ENCODE assay signal across 8 cellular contexts in the genomic region with DNA sequence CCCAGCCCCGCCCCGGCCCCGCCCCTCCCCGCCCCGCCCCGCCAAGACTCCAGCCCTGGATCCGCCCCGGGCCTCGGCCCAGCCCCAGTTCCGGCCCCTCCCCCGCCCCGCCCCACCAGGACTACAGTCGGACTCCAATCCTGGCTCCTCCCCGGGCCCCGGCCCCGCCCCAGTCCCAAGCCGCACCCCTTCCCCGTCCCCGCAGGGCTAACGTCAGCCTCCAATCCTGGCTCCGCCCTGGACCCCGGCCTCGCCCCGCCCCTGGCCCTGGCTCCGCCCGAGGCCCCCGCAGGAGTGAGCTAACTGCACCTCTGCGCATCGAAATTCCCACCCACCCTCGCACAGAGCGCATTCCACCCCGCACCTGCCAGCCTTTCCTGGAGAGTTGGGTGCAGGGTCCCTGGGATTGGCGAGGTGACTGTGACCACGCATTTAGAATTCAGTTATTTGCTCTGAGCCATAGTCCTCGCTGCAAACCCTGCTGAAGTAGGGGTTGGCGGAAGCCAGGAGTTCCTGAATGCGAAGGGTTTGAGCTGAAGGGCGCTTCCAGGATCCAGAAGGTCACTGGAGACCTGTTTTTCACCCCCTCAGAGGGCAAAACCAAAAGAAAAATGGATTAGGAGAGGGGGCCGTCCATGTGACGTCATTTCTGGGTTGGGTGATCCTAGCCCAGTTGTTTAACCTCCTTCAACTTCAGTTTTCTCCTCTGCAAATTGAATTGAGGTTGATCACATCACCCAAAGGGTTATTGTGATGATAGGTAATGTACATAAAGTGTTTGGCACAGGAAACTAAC. TPM values are rescaled to one million over a fixed set of nuclear protein-coding genes. Genes with fewer than 3 reads are reported as not detected.
DNase-seq lines count a peak whose midpoint lies in the region; ATAC-seq, FAIRE-seq and TF ChIP-seq lines count a peak whose summit lies in the region.

No MANE protein-coding gene starts in this region.

- H3K4me1 ChIP-seq in H1 (replicated peaks in 1 of 4; ENCODE audit: control insufficient read depth in 3 of 4, insufficient read depth in 4 of 4, low read length in 3 of 4), result peaks cover 12 to 50% (median 33%) of the 10 kb centered on the region in 4 experiments

- no peaks in the 10 kb centered on the region; a peak in 1 of 4 replicates for H3K9me3 ChIP-seq in H1 (ENCODE audit: insufficient read depth in 2 of 2, low read depth in 1 of 2, low read length in 1 of 2)

- H4K8ac ChIP-seq in H1 (ENCODE audit: extremely low read depth, insufficient read depth, low read length), result peak overlapping the region; percentile 72; the same call in 1 of the 2 replicates

- peaks cover 5 to 12% (median 6%) of the 10 kb centered on the region in 4 experiments; a peak in 4 of 8 replicates for H3K36me3 ChIP-seq in H1 (ENCODE audit: control insufficient read depth in 2 of 4, insufficient read depth in 4 of 4, low read length in 3 of 4)

- H3K9me3 Mint-ChIP-seq in activated CD8-positive, alpha-beta memory T cell treated with anti-CD3 and anti-CD28 coated beads, Interleukin-2, amount 10 ng/mL, durations not matched to agents 7 days and 5 days (ENCODE audit: low read depth), result no peaks in the 10 kb centered on the region

- peak overlapping the region in 1 of 4 experiments; percentile 22; a peak in 1 of 7 replicates for H3K9ac ChIP-seq in H1 (replicated peaks in 1 of 4; ENCODE audit: extremely low read depth in 1 of 4, low read depth in 3 of 4, low read length in 3 of 4)

- no peak for TF ChIP-seq CTCF in GM20000 (IDR thresholded peaks at IDR 0.05; ENCODE audit: extremely low read depth, missing control alignments)
- TF ChIP-seq CTCF in H1 (IDR thresholded peaks at IDR 0.05; ENCODE audit: control extremely low read depth in 1 of 3, insufficient read depth in 1 of 3, low read depth in 1 of 3, low read length in 3 of 3), result no peak

- H3K23ac ChIP-seq in H1 (ENCODE audit: insufficient read length), result no peak overlapping the region

- POLR2A ChIA-PET in H1 (lab: Charles Lee; ENCODE audit: partially characterized antibody), result interaction anchor here (0.9 to 5.1 kb wide), 8 partner anchors 9 to 162 kb away, joined by 3 to 39 read pairs (median 10); partner anchors contain the start of genes ATP1A2, DCAF8 and KCNJ9

- H2BK12ac ChIP-seq in H1 (ENCODE audit: low read depth, low read length), result peak overlapping the region; percentile 93

- H3K79me2 ChIP-seq in H1 (ENCODE audit: control insufficient read depth in 1 of 2, insufficient read depth in 2 of 2, low read length in 2 of 2), result peaks cover 0 to 36% of the 10 kb centered on the region in 2 experiments; a peak in 2 of 4 replicates

- FAIRE-seq in H1 (lab: Jason Lieb, UNC), result peak; percentile 36

- H3K27me3 ChIP-seq in H1 (replicated peaks in 1 of 4; ENCODE audit: control insufficient read depth in 3 of 4, extremely low read depth in 1 of 4, insufficient read depth in 3 of 4, low read length in 3 of 4), result no peaks in the 10 kb centered on the region

- DNase-seq in CMK (ENCODE audit: low read depth), result peak; percentile 77
- peak; percentile 99 for DNase-seq in GM20000 (ENCODE audit: low spot score)
- peak; percentile 65 for DNase-seq in HS-5 (ENCODE audit: low read depth)
- peak; percentile 70 to 88 for DNase-seq in NOMO-1 (lab: John Stamatoyannopoulos, UW; ENCODE audit: unreplicated experiment in 2 of 2)
- DNase-seq in activated CD8-positive, alpha-beta memory T cell treated with anti-CD3 and anti-CD28 coated beads, Interleukin-2, amount 10 ng/mL, durations not matched to agents 7 days and 5 days, result peak; percentile 99
- peak; percentile 81 to 99 for DNase-seq in H1 (ENCODE audit: low read depth in 1 of 2, low spot score in 2 of 2)
- peak; percentile 99 for DNase-seq in mesenteric fat pad (ENCODE audit: low spot score)
- DNase-seq in stimulated activated CD8-positive, alpha-beta memory T cell treated with anti-CD3 and anti-CD28 coated beads, Interleukin-12 subunit alpha, Interleukin-12 subunit beta, amount 100 ng/mL, for 4 hours (ENCODE audit: low read depth), result peak; percentile 97

- CTCF ChIA-PET in activated CD8-positive, alpha-beta memory T cell treated with anti-CD3 and anti-CD28 coated beads, Interleukin-2, amount 10 ng/mL, durations not matched to agents 7 days and 5 days (lab: Charles Lee), result interaction anchor here (1.1 to 5.0 kb wide), 6 partner anchors 9 to 277 kb away, joined by 3 to 115 read pairs (median 6); partner anchors contain the start of gene KCNJ9
- CTCF ChIA-PET in H1 (lab: Charles Lee; ENCODE audit: partially characterized antibody), result interaction anchor here (0.9 to 50.1 kb wide), 7 partner anchors 10 to 153 kb away, joined by 3 to 1874 read pairs (median 6); partner anchors contain the start of genes KCNJ10 and KCNJ9

- no peak for TF ChIP-seq POLR2A in H1 (IDR thresholded peaks at IDR 0.05; ENCODE audit: control extremely low read depth in 1 of 2, low read depth in 2 of 2, low read length in 2 of 2)

- peak overlapping the region; percentile 34 for H4K91ac ChIP-seq in H1 (replicated peaks; ENCODE audit: insufficient read length, low read length)

- H2BK15ac ChIP-seq in H1 (ENCODE audit: low read length), result peak overlapping the region; percentile 33; the same call in 1 of the 2 replicates

- no peaks in the 10 kb centered on the region for H4K20me1 ChIP-seq in H1 (replicated peaks in 1 of 2; ENCODE audit: control insufficient read depth in 1 of 2, insufficient read depth in 2 of 2, low read length in 2 of 2)

- peaks cover 14% of the 10 kb centered on the region for H3K79me1 ChIP-seq in H1 (ENCODE audit: low read depth, low read length)

- H3K27ac ChIP-seq in H1 (ENCODE audit: low read depth, low read length), result peak overlapping the region; percentile 21; the same call in 1 of the 2 replicates

- H3K23me2 ChIP-seq in H1 (ENCODE audit: low read depth, low read length), result peaks cover 19% of the 10 kb centered on the region

- peak overlapping the region; percentile 47 for H3K4ac ChIP-seq in H1 (replicated peaks; ENCODE audit: insufficient read length, low read depth, low read length)

- H2AK5ac ChIP-seq in H1 (ENCODE audit: low read depth, low read length), result no peak overlapping the region

- peak overlapping the region; percentile 71 to 83 for H3K4me2 ChIP-seq in H1 (ENCODE audit: insufficient read depth in 1 of 2, low read depth in 2 of 2, low read length in 2 of 2)

- peak overlapping the region; percentile 22 for H2BK120ac ChIP-seq in H1 (replicated peaks; ENCODE audit: low read depth, low read length)

- no peak overlapping the region for H3K56ac ChIP-seq in H1 (replicated peaks; ENCODE audit: insufficient read length, low read depth, low read length)

- H2BK20ac ChIP-seq in H1 (ENCODE audit: low read length), result no peak overlapping the region

- H3K4me3 Mint-ChIP-seq in activated CD8-positive, alpha-beta memory T cell treated with anti-CD3 and anti-CD28 coated beads, Interleukin-2, amount 10 ng/mL, durations not matched to agents 7 days and 5 days, result peak overlapping the region; percentile 70

- peak overlapping the region; percentile 75; the same call in 1 of the 2 replicates for H2AFZ ChIP-seq in H1 (ENCODE audit: low read length)

- 23% methylated on average over 13 of the region's 40 CpGs; no CpG with 5 or more reads in 1 of the 2 experiments for WGBS in H1 (ENCODE audit: extremely low coverage in 1 of 2, insufficient coverage in 1 of 2, insufficient read length in 1 of 2, insufficient replicate concordance in 2 of 2, low coverage in 1 of 2, low lambda C conversion rate in 2 of 2, missing lambda C conversion rate in 1 of 2), 2 experiments

- TF ChIP-seq RAD21 in H1 (IDR thresholded peaks at IDR 0.05 in 1 of 2, conservative IDR thresholded peaks at IDR 0.05 in 1 of 2; ENCODE audit: low read depth in 2 of 2, low read length in 2 of 2), result 0 out of 4 replicates have a peak, but pooled peaks of 1 of the 2 experiments have one; percentile 3

- 0 out of 2 replicates have a peak overlapping the region, but pooled peaks have one; percentile 38 for H3K18ac ChIP-seq in H1 (ENCODE audit: extremely low read depth, low read length)

- H2BK5ac ChIP-seq in H1 (ENCODE audit: low read depth, low read length), result peak overlapping the region; percentile 10; the same call in 1 of the 2 replicates

- no peak overlapping the region for H3K14ac ChIP-seq in H1 (ENCODE audit: insufficient read length)

- peaks cover 38% of the 10 kb centered on the region for H3K4me1 Mint-ChIP-seq in activated CD8-positive, alpha-beta memory T cell treated with anti-CD3 and anti-CD28 coated beads, Interleukin-2, amount 10 ng/mL, durations not matched to agents 7 days and 5 days

- TF ChIP-seq EP300 in H1 (IDR thresholded peaks at IDR 0.05; ENCODE audit: borderline replicate concordance in 1 of 2, low read depth in 2 of 2, low read length in 2 of 2), result no peak

- peak overlapping the region; percentile 33 to 56 (median 50); a peak in 7 of 8 replicates for H3K4me3 ChIP-seq in H1 (ENCODE audit: extremely low read depth in 1 of 4, insufficient read depth in 2 of 4, low read depth in 3 of 4, low read length in 4 of 4)

- peak overlapping the region; percentile 13 for H4K5ac ChIP-seq in H1 (ENCODE audit: insufficient read length, low read depth, low read length)

- no peaks in the 10 kb centered on the region for H3K27me3 Mint-ChIP-seq in activated CD8-positive, alpha-beta memory T cell treated with anti-CD3 and anti-CD28 coated beads, Interleukin-2, amount 10 ng/mL, durations not matched to agents 7 days and 5 days

- ATAC-seq in activated CD8-positive, alpha-beta memory T cell treated with anti-CD3 and anti-CD28 coated beads, Interleukin-2, amount 10 ng/mL, durations not matched to agents 7 days and 5 days, result peak; percentile 89

- H3K27ac Mint-ChIP-seq in activated CD8-positive, alpha-beta memory T cell treated with anti-CD3 and anti-CD28 coated beads, Interleukin-2, amount 10 ng/mL, durations not matched to agents 7 days and 5 days, result peak overlapping the region; percentile 84

- peaks cover 4% of the 10 kb centered on the region for H3K36me3 Mint-ChIP-seq in activated CD8-positive, alpha-beta memory T cell treated with anti-CD3 and anti-CD28 coated beads, Interleukin-2, amount 10 ng/mL, durations not matched to agents 7 days and 5 days

RNA-seq across cellular contexts. Expression of gene IGSF8, which starts 0.6 kb away (rescaled TPM):
- 10 to 100 TPM; 30.9 to 35.0 TPM for total RNA-seq in activated CD8-positive, alpha-beta memory T cell treated with anti-CD3 and anti-CD28 coated beads, Interleukin-2, amount 10 ng/mL, durations not matched to agents 7 days and 5 days
- 69.6 and 71.2 TPM in 2 replicates for total RNA-seq in H1 (2021; fragmentation: NEBNext Ultra II Directional; extraction: Animal tissue kit (Norgen Biotek cat#: 25700))
- 132 and 166 TPM in 2 replicates for polyA plus RNA-seq in H1 (2011; rRNA removed)
- 103 TPM for polyA plus RNA-seq in H1 (2011; cell fraction: cytosol; rRNA removed)
- 322 TPM for polyA plus RNA-seq in H1 (2011; cell fraction: nucleus; rRNA removed)
- polyA plus RNA-seq in H1 (2012, experiment 1 of 2), result 55.1 to 95.1 TPM (median 90.2 TPM) in 4 replicates
- polyA plus RNA-seq in H1 (2012, experiment 2 of 2), result 79.5 TPM
- polyA plus RNA-seq in H1 (2013, experiment 1 of 2), result 88.6 TPM
- 77.7 TPM for polyA plus RNA-seq in H1 (2013, experiment 2 of 2)
- 34.3 and 46.3 TPM in 2 replicates for polyA minus RNA-seq in H1 (2011; rRNA and poly(A)+ RNA removed)
- 47.9 TPM for polyA minus RNA-seq in H1 (2011; cell fraction: cytosol; rRNA and poly(A)+ RNA removed)
- 57.2 TPM for polyA minus RNA-seq in H1 (2011; cell fraction: nucleus; rRNA and poly(A)+ RNA removed)
- total RNA-seq in mesenteric fat pad, result 20.4 TPM

RNA-seq across cellular contexts. Expression of gene ATP1A2, which starts 16.5 kb away (rescaled TPM):
- not detected for total RNA-seq in activated CD8-positive, alpha-beta memory T cell treated with anti-CD3 and anti-CD28 coated beads, Interleukin-2, amount 10 ng/mL, durations not matched to agents 7 days and 5 days
- total RNA-seq in H1 (2021; fragmentation: NEBNext Ultra II Directional; extraction: Animal tissue kit (Norgen Biotek cat#: 25700)), result 34.8 and 39.7 TPM in 2 replicates
- polyA plus RNA-seq in H1 (2011; rRNA removed), result 40.8 and 54.2 TPM in 2 replicates
- 60.3 TPM for polyA plus RNA-seq in H1 (2011; cell fraction: cytosol; rRNA removed)
- 193 TPM for polyA plus RNA-seq in H1 (2011; cell fraction: nucleus; rRNA removed)
- 41.3 to 57.9 TPM (median 44.4 TPM) in 4 replicates for polyA plus RNA-seq in H1 (2012, experiment 1 of 2)
- 14.0 TPM for polyA plus RNA-seq in H1 (2012, experiment 2 of 2)
- 23.7 TPM for polyA plus RNA-seq in H1 (2013, experiment 1 of 2)
- 22.3 TPM for polyA plus RNA-seq in H1 (2013, experiment 2 of 2)
- 103 and 110 TPM in 2 replicates for polyA minus RNA-seq in H1 (2011; rRNA and poly(A)+ RNA removed)
- polyA minus RNA-seq in H1 (2011; cell fraction: cytosol; rRNA and poly(A)+ RNA removed), result 45.0 TPM
- polyA minus RNA-seq in H1 (2011; cell fraction: nucleus; rRNA and poly(A)+ RNA removed), result 77.4 TPM
- total RNA-seq in mesenteric fat pad, result 31.2 TPM

RNA-seq across cellular contexts. Expression of gene KCNJ9, which starts 17.7 kb away (rescaled TPM):
- total RNA-seq in activated CD8-positive, alpha-beta memory T cell treated with anti-CD3 and anti-CD28 coated beads, Interleukin-2, amount 10 ng/mL, durations not matched to agents 7 days and 5 days, result not detected
- total RNA-seq in H1 (2021; fragmentation: NEBNext Ultra II Directional; extraction: Animal tissue kit (Norgen Biotek cat#: 25700)), result 0.08 and 0.13 TPM in 2 replicates
- polyA plus RNA-seq in H1 (2011; rRNA removed), result 0.02 and 0.11 TPM in 2 replicates
- 0.08 TPM for polyA plus RNA-seq in H1 (2011; cell fraction: cytosol; rRNA removed)
- polyA plus RNA-seq in H1 (2011; cell fraction: nucleus; rRNA removed), result 0.14 TPM
- polyA plus RNA-seq in H1 (2012, experiment 1 of 2), result 0.10 to 0.19 TPM (median 0.12 TPM) in 3 of 4 replicates, not detected in the other
- 0.03 TPM for polyA plus RNA-seq in H1 (2012, experiment 2 of 2)
- 0.02 TPM for polyA plus RNA-seq in H1 (2013, experiment 1 of 2)
- polyA plus RNA-seq in H1 (2013, experiment 2 of 2), result 0.04 TPM
- polyA minus RNA-seq in H1 (2011; rRNA and poly(A)+ RNA removed), result 0.13 TPM in 1 of 2 replicates, not detected in the other
- polyA minus RNA-seq in H1 (2011; cell fraction: cytosol; rRNA and poly(A)+ RNA removed), result not detected
- polyA minus RNA-seq in H1 (2011; cell fraction: nucleus; rRNA and poly(A)+ RNA removed), result not detected
- total RNA-seq in mesenteric fat pad, result not detected

RNA-seq across cellular contexts. Expression of gene KCNJ10, which starts 29.1 kb away (rescaled TPM):
- total RNA-seq in activated CD8-positive, alpha-beta memory T cell treated with anti-CD3 and anti-CD28 coated beads, Interleukin-2, amount 10 ng/mL, durations not matched to agents 7 days and 5 days, result not detected
- 2.2 and 2.4 TPM in 2 replicates for total RNA-seq in H1 (2021; fragmentation: NEBNext Ultra II Directional; extraction: Animal tissue kit (Norgen Biotek cat#: 25700))
- polyA plus RNA-seq in H1 (2011; rRNA removed), result 1.7 and 3.5 TPM in 2 replicates
- 1.5 TPM for polyA plus RNA-seq in H1 (2011; cell fraction: cytosol; rRNA removed)
- polyA plus RNA-seq in H1 (2011; cell fraction: nucleus; rRNA removed), result 4.7 TPM
- polyA plus RNA-seq in H1 (2012, experiment 1 of 2), result 1.1 to 1.8 TPM (median 1.4 TPM) in 4 replicates
- polyA plus RNA-seq in H1 (2012, experiment 2 of 2), result 0.59 TPM
- polyA plus RNA-seq in H1 (2013, experiment 1 of 2), result 1.5 TPM
- polyA plus RNA-seq in H1 (2013, experiment 2 of 2), result 1.2 TPM
- polyA minus RNA-seq in H1 (2011; rRNA and poly(A)+ RNA removed), result 3.5 and 3.7 TPM in 2 replicates
- 0.73 TPM for polyA minus RNA-seq in H1 (2011; cell fraction: cytosol; rRNA and poly(A)+ RNA removed)
- polyA minus RNA-seq in H1 (2011; cell fraction: nucleus; rRNA and poly(A)+ RNA removed), result 1.7 TPM
- 0.16 TPM for total RNA-seq in mesenteric fat pad

RNA-seq across cellular contexts. Expression of gene ATP1A4, which starts 52.4 kb away (rescaled TPM):
- total RNA-seq in activated CD8-positive, alpha-beta memory T cell treated with anti-CD3 and anti-CD28 coated beads, Interleukin-2, amount 10 ng/mL, durations not matched to agents 7 days and 5 days, result under 1 TPM in 1 of 2 experiments, not detected in 1; 0.40 TPM
- total RNA-seq in H1 (2021; fragmentation: NEBNext Ultra II Directional; extraction: Animal tissue kit (Norgen Biotek cat#: 25700)), result 0.57 and 0.61 TPM in 2 replicates
- 0.48 and 0.80 TPM in 2 replicates for polyA plus RNA-seq in H1 (2011; rRNA removed)
- 0.62 TPM for polyA plus RNA-seq in H1 (2011; cell fraction: cytosol; rRNA removed)
- 1.1 TPM for polyA plus RNA-seq in H1 (2011; cell fraction: nucleus; rRNA removed)
- polyA plus RNA-seq in H1 (2012, experiment 1 of 2), result 0.39 to 0.72 TPM (median 0.42 TPM) in 4 replicates
- polyA plus RNA-seq in H1 (2012, experiment 2 of 2), result 0.09 TPM
- 0.51 TPM for polyA plus RNA-seq in H1 (2013, experiment 1 of 2)
- 0.53 TPM for polyA plus RNA-seq in H1 (2013, experiment 2 of 2)
- polyA minus RNA-seq in H1 (2011; rRNA and poly(A)+ RNA removed), result 0.44 and 0.63 TPM in 2 replicates
- 0.66 TPM for polyA minus RNA-seq in H1 (2011; cell fraction: cytosol; rRNA and poly(A)+ RNA removed)
- 0.40 TPM for polyA minus RNA-seq in H1 (2011; cell fraction: nucleus; rRNA and poly(A)+ RNA removed)
- 0.39 TPM for total RNA-seq in mesenteric fat pad

Comparison
In these comparisons a context has a peak if more than half of its experiments do, and no peak if none do; other contexts are left out.
1. Peak in every context shown above with its lines: DNase-seq, ATAC-seq, H3K4me3 ChIP-seq and H3K27ac ChIP-seq.
2. RNA of gene ATP1A2, which starts 16.5 kb away (total RNA-seq): 34.8 to 39.7 TPM in H1 and 31.2 TPM in mesenteric fat pad (single experiment); not detected in activated CD8-positive, alpha-beta memory T cell treated with anti-CD3 and anti-CD28 coated beads, Interleukin-2, amount 10 ng/mL, durations not matched to agents 7 days and 5 days; every median in the first group is over 10 times any median in the second.